14 cellular contexts compared by ENCODE assay signal in the genomic region with DNA sequence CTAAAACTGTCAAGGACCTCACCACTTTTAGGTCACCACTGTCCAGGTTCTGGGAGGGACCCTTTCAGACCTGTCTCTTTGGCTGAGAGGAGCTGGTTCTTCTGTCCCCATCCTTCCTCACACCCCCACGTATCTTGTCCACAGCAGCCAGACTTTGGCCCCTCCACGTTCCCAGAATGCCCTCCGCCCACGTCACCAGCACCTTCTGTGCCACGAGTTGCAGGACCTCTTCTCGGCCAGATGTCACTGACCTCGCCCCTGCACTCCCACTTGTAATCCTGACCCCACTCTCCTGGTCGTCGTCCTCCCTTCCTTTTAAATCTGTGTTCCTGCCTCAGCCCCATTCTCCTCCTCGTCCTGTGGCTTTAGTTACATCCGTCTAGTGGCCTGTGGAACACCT. TPM values are rescaled to one million over a fixed set of nuclear protein-coding genes. Genes with fewer than 3 reads are reported as not detected.
"Had no signal": no experiment of that assay in that cellular context is flagged by ENCODE, and none has a peak within 500 bp of the region (broad histone marks: within the 10 kb centered on the region; RNA-seq: fewer than 3 reads in every experiment).

No MANE protein-coding gene starts in this region.

- H3K27me3 Mint-ChIP-seq: activated T-helper 17 cell treated with anti-CD3 and anti-CD28 coated beads, Interleukin-2, amount 50 U/mL, for 72 hours; stimulated activated naive CD8-positive, alpha-beta T cell treated with anti-CD3 and anti-CD28 coated beads, Interleukin-15, Interleukin-2, amounts not matched to agents 100 ng/mL and 50 ng/mL, for 24 hours had no signal

- H3K9me3 Mint-ChIP-seq: activated naive CD4-positive, alpha-beta T cell treated with anti-CD3 and anti-CD28 coated beads, Interleukin-2, amount 50 U/mL, for 72 hours; activated T-cell treated with anti-CD3 and anti-CD28 coated beads, Interleukin-2, amount 50 U/mL, for 4 hours; activated T-helper 17 cell treated with anti-CD3 and anti-CD28 coated beads, Interleukin-2, amount 50 U/mL, for 72 hours; mesothelial cell of epicardium; neural crest cell; stimulated activated naive CD8-positive, alpha-beta T cell treated with anti-CD3 and anti-CD28 coated beads, Interleukin-15, Interleukin-2, amounts not matched to agents 100 ng/mL and 50 ng/mL, for 24 hours; T-cell had no signal

- H3K9me3 ChIP-seq: colonic mucosa, gastrocnemius medialis, thoracic aorta had no signal

- H3K36me3 Mint-ChIP-seq: activated naive CD4-positive, alpha-beta T cell treated with anti-CD3 and anti-CD28 coated beads, Interleukin-2, amount 50 U/mL, for 72 hours; mesothelial cell of epicardium; naive B cell; T-cell had no signal

- H3K27ac Mint-ChIP-seq: activated naive CD4-positive, alpha-beta T cell treated with anti-CD3 and anti-CD28 coated beads, Interleukin-2, amount 50 U/mL, for 72 hours; activated T-helper 17 cell treated with anti-CD3 and anti-CD28 coated beads, Interleukin-2, amount 50 U/mL, for 72 hours; mesothelial cell of epicardium; stimulated activated naive CD8-positive, alpha-beta T cell treated with anti-CD3 and anti-CD28 coated beads, Interleukin-15, Interleukin-2, amounts not matched to agents 100 ng/mL and 50 ng/mL, for 24 hours; T-cell had no signal

- H3K4me3 Mint-ChIP-seq: activated T-cell treated with anti-CD3 and anti-CD28 coated beads, Interleukin-2, amount 50 U/mL, for 4 hours; activated T-helper 17 cell treated with anti-CD3 and anti-CD28 coated beads, Interleukin-2, amount 50 U/mL, for 72 hours; mesothelial cell of epicardium; neural crest cell; stimulated activated naive CD8-positive, alpha-beta T cell treated with anti-CD3 and anti-CD28 coated beads, Interleukin-15, Interleukin-2, amounts not matched to agents 100 ng/mL and 50 ng/mL, for 24 hours; T-cell had no signal

- H3K4me1 Mint-ChIP-seq: mesothelial cell of epicardium, T-cell had no signal

- ATAC-seq: left colon had no signal

- DNase-seq: gastrocnemius medialis, mammary epithelial cell, occipital lobe had no signal

RNA-seq across cellular contexts. Expression of a gene that starts 50.8 kb away (rescaled TPM):
- total RNA-seq: activated naive CD4-positive, alpha-beta T cell treated with anti-CD3 and anti-CD28 coated beads, Interleukin-2, amount 50 U/mL, for 72 hours; gastrocnemius medialis; occipital lobe had no signal
